9 cellular contexts compared by ENCODE assay signal in the genomic region with DNA sequence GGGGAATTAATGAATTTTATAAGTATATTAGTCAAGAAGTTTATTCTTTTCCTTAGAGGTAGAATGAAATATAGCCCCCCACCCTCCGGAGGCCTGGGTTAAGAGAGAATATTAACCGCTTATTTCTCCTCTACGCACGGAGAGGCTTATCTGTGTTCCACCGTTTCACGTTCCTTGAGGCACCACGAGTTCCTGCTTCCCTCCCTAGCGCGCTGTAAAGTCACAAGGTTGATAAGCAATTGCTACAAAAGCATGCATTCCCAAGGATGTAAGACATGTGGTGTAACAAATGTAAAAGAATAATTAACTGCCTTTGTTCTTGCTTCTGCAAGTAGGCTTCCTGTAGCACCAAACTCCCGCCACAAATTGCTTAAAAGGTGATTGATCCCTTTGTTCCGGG. TPM values are rescaled to one million over a fixed set of nuclear protein-coding genes. Genes with fewer than 3 reads are reported as not detected.
DNase-seq lines count a peak whose midpoint lies in the region; ATAC-seq and TF ChIP-seq lines count a peak whose summit lies in the region.
"Had no signal": no experiment of that assay in that cellular context is flagged by ENCODE, and none has a peak within 500 bp of the region (broad histone marks: within the 10 kb centered on the region; RNA-seq: fewer than 3 reads in every experiment).

No MANE protein-coding gene starts in this region.

- H3K27ac ChIP-seq in BLaER1 treated with 17β-estradiol and CSF1 and Interleukin-3, amounts not matched to agents 10 nM and 100 nM = peak overlapping the region in 5 of 11 experiments; percentile 79 to 89 (median 86); a peak in 7 of 22 replicates
- H3K27ac ChIP-seq in breast epithelium = peak overlapping the region; percentile 97

- no peaks in the 10 kb centered on the region for H3K9me3 ChIP-seq in BLaER1 treated with 17β-estradiol and CSF1 and Interleukin-3, amounts not matched to agents 10 nM and 100 nM (replicated peaks in 1 of 11)
- H3K9me3 ChIP-seq in breast epithelium = no peaks in the 10 kb centered on the region

- DNase-seq in LNCaP clone FGC (ENCODE audit: low read depth) = no peak
- no peak for DNase-seq in breast epithelium (ENCODE audit: low spot score in 2 of 2)
- DNase-seq in stimulated activated CD8-positive, alpha-beta memory T cell treated with anti-CD3 and anti-CD28 coated beads, Interleukin-4, amount 100 ng/mL, for 48 hours = no peak
- DNase-seq in RPMI8226 = no peak
- no peak for DNase-seq in A172 (ENCODE audit: low spot score)
- DNase-seq: left cardiac atrium had no signal

- H3K9me3 Mint-ChIP-seq in nephron = no peaks in the 10 kb centered on the region

- H3K4me3 ChIP-seq in BLaER1 treated with 17β-estradiol and CSF1 and Interleukin-3, amounts not matched to agents 10 nM and 100 nM = peak overlapping the region; percentile 72 to 85 (median 80); a peak in 16 of 20 replicates
- peak overlapping the region; percentile 86 for H3K4me3 ChIP-seq in LNCaP clone FGC (ENCODE audit: low read depth, low read length)
- peak overlapping the region in 2 of 3 donors; percentile 88 to 89 for H3K4me3 ChIP-seq in breast epithelium

- no peaks in the 10 kb centered on the region for H3K27me3 Mint-ChIP-seq in nephron (ENCODE audit: low read depth)

- H4K20me1 ChIP-seq in BLaER1 treated with 17β-estradiol and CSF1 and Interleukin-3, amounts not matched to agents 10 nM and 100 nM = peaks cover 0 to 18% (median 2%) of the 10 kb centered on the region in 11 experiments; a peak in 7 of 22 replicates

- peak overlapping the region; percentile 70 to 92 (median 85); a peak in 18 of 22 replicates for H3K9ac ChIP-seq in BLaER1 treated with 17β-estradiol and CSF1 and Interleukin-3, amounts not matched to agents 10 nM and 100 nM

- peak overlapping the region; percentile 92 to 98 (median 97) for H3K4me3 Mint-ChIP-seq in nephron

- intact Hi-C loops in breast epithelium (cut with DNase I; ENCODE audit: low total_unique reads) = no loop called here

- no peak for TF ChIP-seq POLR2A in breast epithelium (IDR thresholded peaks at IDR 0.05)

- TF ChIP-seq CTCF in LNCaP clone FGC (IDR thresholded peaks at IDR 0.05; ENCODE audit: control insufficient read depth, extremely low read depth, insufficient read depth) (no peak), breast epithelium (IDR thresholded peaks at IDR 0.05) (no peak), nephron (IDR thresholded peaks at IDR 0.05; ENCODE audit: unreplicated experiment in 3 of 3) (no peak)

- peaks cover 44% of the 10 kb centered on the region for H3K4me1 Mint-ChIP-seq in nephron

- H3K4me1 ChIP-seq in BLaER1 treated with 17β-estradiol and CSF1 and Interleukin-3, amounts not matched to agents 10 nM and 100 nM = peaks cover 24 to 37% (median 28%) of the 10 kb centered on the region in 10 experiments
- H3K4me1 ChIP-seq in breast epithelium = peaks cover 0 to 17% of the 10 kb centered on the region in 2 donors

- no peaks in the 10 kb centered on the region for H3K27me3 ChIP-seq in BLaER1 treated with 17β-estradiol and CSF1 and Interleukin-3, amounts not matched to agents 10 nM and 100 nM
- no peaks in the 10 kb centered on the region for H3K27me3 ChIP-seq in breast epithelium

- peak overlapping the region; percentile 88 to 99 (median 97) for H3K4me2 ChIP-seq in BLaER1 treated with 17β-estradiol and CSF1 and Interleukin-3, amounts not matched to agents 10 nM and 100 nM

- H3K27ac Mint-ChIP-seq in nephron = no peak overlapping the region

- peaks cover 34% of the 10 kb centered on the region for H3K36me3 Mint-ChIP-seq in nephron (ENCODE audit: low read depth)

- H3K36me3 ChIP-seq in BLaER1 treated with 17β-estradiol and CSF1 and Interleukin-3, amounts not matched to agents 10 nM and 100 nM = peaks cover 36 to 55% (median 46%) of the 10 kb centered on the region in 11 experiments
- no peaks in the 10 kb centered on the region for H3K36me3 ChIP-seq in breast epithelium

- ATAC-seq in GM19035 (IDR thresholded peaks at IDR 0.05; ENCODE audit: unreplicated experiment) = no peak
- ATAC-seq: left cardiac atrium had no signal

RNA-seq across cellular contexts. Expression of gene ANKRD42, which starts 1.5 kb away (rescaled TPM):
- total RNA-seq in breast epithelium = 10 to 100 TPM; 17.0 to 22.7 (median 17.4) TPM
- total RNA-seq in A172 (2014; rRNA removed; shearing (Covaris generic)) = 7.0 and 11.1 TPM in 2 replicates

RNA-seq across cellular contexts. Expression of gene PCF11, which starts 35.1 kb away (rescaled TPM):
- total RNA-seq in breast epithelium = 100 to 1,000 TPM in 2 of 3 donors, 10 to 100 TPM in 1; 78.7 to 133 (median 130) TPM
- 33.3 and 35.3 TPM in 2 replicates for total RNA-seq in A172 (2014; rRNA removed; shearing (Covaris generic))
